Comparison of ENCODE assay signal across 28 cellular contexts in the genomic region with DNA sequence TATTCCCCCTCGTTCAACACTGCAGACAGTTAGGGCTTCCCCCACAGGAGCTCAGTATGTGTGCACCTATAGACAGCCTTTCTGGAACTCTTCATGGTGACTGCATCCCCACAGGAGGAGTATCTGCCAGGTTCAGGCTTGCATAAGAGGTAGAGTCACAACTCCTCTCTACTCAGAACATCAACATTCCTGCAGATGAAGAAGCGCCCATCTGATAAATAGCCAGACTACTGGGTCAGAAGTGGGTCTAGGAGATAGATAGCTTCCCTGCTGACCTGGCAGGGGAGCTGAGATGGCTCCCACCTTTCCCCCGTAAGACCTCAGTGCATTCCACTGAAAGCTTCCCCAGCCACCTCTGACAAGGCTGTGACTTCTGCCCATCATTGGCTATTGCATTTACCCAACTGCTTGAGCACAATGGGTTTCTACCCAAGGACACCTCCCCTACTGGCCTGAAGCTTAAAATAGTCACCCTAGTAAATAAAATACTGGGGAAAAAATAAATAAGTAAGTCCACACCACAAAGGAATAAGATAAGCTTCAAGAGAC.
"Had no signal": no experiment of that assay in that cellular context is flagged by ENCODE, and none has a peak within 500 bp of the region (broad histone marks: within the 10 kb centered on the region; RNA-seq: fewer than 3 reads in every experiment).

No MANE protein-coding gene starts in this region.

- H3K27ac ChIP-seq: ascending aorta, body of pancreas, Peyer's patch, RWPE1, SJSA1 had no signal

- H3K27me3 Mint-ChIP-seq: activated CD8-positive, alpha-beta memory T cell treated with anti-CD3 and anti-CD28 coated beads, Interleukin-2, amount 10 ng/mL, durations not matched to agents 7 days and 5 days; activated naive CD4-positive, alpha-beta T cell treated with anti-CD3 and anti-CD28 coated beads, Interleukin-2, amount 50 U/mL, for 24 hours; activated T-cell treated with anti-CD3 and anti-CD28 coated beads, Interleukin-2, amount 50 U/mL, for 24 hours; central memory CD8-positive, alpha-beta T cell had no signal

- H3K4me1 ChIP-seq: ascending aorta, body of pancreas had no signal

- H3K9me3 ChIP-seq: ascending aorta, body of pancreas, Peyer's patch, SJSA1 had no signal

- H3K27me3 ChIP-seq: ascending aorta, body of pancreas, Peyer's patch, SJSA1 had no signal

- H3K9me3 Mint-ChIP-seq: activated T-cell treated with anti-CD3 and anti-CD28 coated beads, Interleukin-2, amount 50 U/mL, for 24 hours; central memory CD8-positive, alpha-beta T cell had no signal

- ATAC-seq: body of pancreas, SK-N-SH treated with all-trans-retinoic acid at 6 μM for 48 hours had no signal

- H3K36me3 ChIP-seq: ascending aorta, Peyer's patch, SJSA1 had no signal

- H3K4me3 ChIP-seq: ascending aorta, body of pancreas, Peyer's patch, SJSA1 had no signal

- H3K27ac Mint-ChIP-seq: activated CD8-positive, alpha-beta memory T cell treated with anti-CD3 and anti-CD28 coated beads, Interleukin-2, amount 10 ng/mL, durations not matched to agents 7 days and 5 days; activated naive CD4-positive, alpha-beta T cell treated with anti-CD3 and anti-CD28 coated beads, Interleukin-2, amount 50 U/mL, for 24 hours; activated T-cell treated with anti-CD3 and anti-CD28 coated beads, Interleukin-2, amount 50 U/mL, for 24 hours; activated T-helper 1 cell treated with anti-CD3 and anti-CD28 coated beads, Interleukin-12 subunit alpha, Interleukin-12 subunit beta, Interleukin-2, Interleukin-4 antibody, amounts not matched to agents 30 ng/mL and 10 ng/mL and 1 ng/mL, durations not matched to agents 14 hours and 24 hours and 36 hours; WTC11 had no signal

- DNase-seq: activated CD4-positive, alpha-beta T cell treated with anti-CD3 and anti-CD28 coated beads for 48 hours; activated CD4-positive, alpha-beta T cell treated with anti-CD3 and anti-CD28 coated beads, Interleukin-2, amount 50 U/mL, for 4 hours; activated CD4-positive, CD25-positive, alpha-beta regulatory T cell treated with anti-CD3 and anti-CD28 coated beads, Interleukin-2, amount 50 U/mL, for 72 hours; activated CD8-positive, alpha-beta memory T cell treated with anti-CD3 and anti-CD28 coated beads, Interleukin-2, amount 10 ng/mL, durations not matched to agents 7 days and 5 days; activated effector memory CD4-positive, alpha-beta T cell treated with Interleukin-2 at 50 U/mL for 16 hours; activated naive CD4-positive, alpha-beta T cell; activated T-cell treated with anti-CD3 and anti-CD28 coated beads, Interleukin-2, amount 50 U/mL, for 24 hours; amniotic stem cell; body of pancreas; KG1; NCI-H1048; NCI-H2171 treated with DMSO at 0.1 percent for 48 hours; NCI-H226; NCI-H510A; NCI-H526 treated with DMSO at 0.1 percent for 48 hours; NCI-H82; OCI-M1; Peyer's patch; Right ventricle myocardium superior; SW 1271 had no signal

- H3K4me3 Mint-ChIP-seq: activated CD8-positive, alpha-beta memory T cell treated with anti-CD3 and anti-CD28 coated beads, Interleukin-2, amount 10 ng/mL, durations not matched to agents 7 days and 5 days; activated naive CD4-positive, alpha-beta T cell treated with anti-CD3 and anti-CD28 coated beads, Interleukin-2, amount 50 U/mL, for 24 hours; activated T-cell treated with anti-CD3 and anti-CD28 coated beads, Interleukin-2, amount 50 U/mL, for 24 hours; activated T-helper 1 cell treated with anti-CD3 and anti-CD28 coated beads, Interleukin-12 subunit alpha, Interleukin-12 subunit beta, Interleukin-2, Interleukin-4 antibody, amounts not matched to agents 30 ng/mL and 10 ng/mL and 1 ng/mL, durations not matched to agents 14 hours and 24 hours and 36 hours; central memory CD8-positive, alpha-beta T cell; WTC11 had no signal
